Comparison of ENCODE assay signal across 24 cellular contexts in the genomic region with DNA sequence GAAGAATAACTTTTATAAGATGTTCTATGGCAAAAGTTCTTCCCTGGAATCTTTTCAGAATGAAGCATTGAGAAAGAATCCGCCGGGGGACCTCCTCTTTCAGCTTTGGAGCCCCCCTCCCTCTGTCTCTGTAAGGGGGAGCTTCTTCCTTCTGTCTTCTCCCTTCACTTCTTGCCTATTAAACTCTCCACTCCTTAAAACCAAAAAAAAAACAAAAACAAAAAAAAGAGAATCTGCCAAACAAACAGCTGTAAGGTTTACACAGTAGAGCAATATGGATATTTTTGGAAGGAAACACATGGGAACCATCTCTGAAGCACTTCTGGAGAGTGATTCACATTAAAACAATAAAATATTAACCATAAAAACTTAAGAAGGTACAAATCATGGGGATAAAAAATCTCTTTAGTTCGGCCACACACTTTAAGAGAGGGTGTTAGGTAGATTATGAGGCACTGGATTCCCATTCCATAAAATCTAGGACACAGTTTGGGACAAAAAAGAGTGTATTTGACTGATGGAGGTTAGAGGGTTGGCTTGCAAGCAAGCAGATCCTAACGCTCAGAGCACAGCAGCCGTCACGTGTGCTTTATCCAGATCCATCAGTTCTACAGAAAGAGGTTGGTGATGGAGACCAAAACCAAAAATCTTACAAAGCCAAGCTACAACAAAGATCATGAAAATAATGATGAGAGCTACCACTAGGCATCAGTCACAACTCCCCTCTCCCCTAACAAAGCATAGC.
DNase-seq lines count a peak whose midpoint lies in the region; ATAC-seq and TF ChIP-seq lines count a peak whose summit lies in the region.
"Had no signal": no experiment of that assay in that cellular context is flagged by ENCODE, and none has a peak within 500 bp of the region (broad histone marks: within the 10 kb centered on the region; RNA-seq: fewer than 3 reads in every experiment).

No MANE protein-coding gene starts in this region.

- no peaks in the 10 kb centered on the region for H3K4me1 ChIP-seq in right cardiac atrium (ENCODE audit: control insufficient read depth, insufficient read depth, low read length)
- H3K4me1 ChIP-seq: Peyer's patch had no signal

- no peak for TF ChIP-seq CTCF in nephron (IDR thresholded peaks at IDR 0.05; ENCODE audit: unreplicated experiment in 3 of 3)

- no peak overlapping the region for H3K4me3 ChIP-seq in right cardiac atrium (ENCODE audit: low read length)
- H3K4me3 ChIP-seq: Peyer's patch, tibial nerve had no signal

- 62% methylated on average over 6 of the region's 6 CpGs for WGBS in right cardiac atrium

- intact Hi-C loops in Right ventricle myocardium inferior (cut with DNase I) = no loop called here
- intact Hi-C loops in right cardiac atrium (cut with DNase I) = no loop called here

- DNase-seq in Right ventricle myocardium inferior (ENCODE audit: missing footprints) (no peak), right cardiac atrium (no peak), fibroblast of peridontal ligament (ENCODE audit: extremely low read depth) (peak; percentile 21), Kasumi-1 (lab: John Stamatoyannopoulos, UW) (no peak), NCI-H526 treated with DMSO at 0.1 percent for 48 hours (lab: John Stamatoyannopoulos, UW) (no peak), Ammon's horn (ENCODE audit: low spot score) (no peak), NCI-H82 treated with DMSO at 0.1 percent for 48 hours (lab: John Stamatoyannopoulos, UW; ENCODE audit: unreplicated experiment) (no peak)
- DNase-seq: activated CD4-positive, alpha-beta T cell treated with anti-CD3 and anti-CD28 coated beads for 1 hour; activated CD8-positive, alpha-beta T cell treated with anti-CD3 and anti-CD28 coated beads, Interleukin-2, amount 10 ng/mL, durations not matched to agents 7 days and 5 days; amygdala; CD4-positive, alpha-beta T cell; DND-41; naive B cell; NCI-H1417 treated with DMSO at 0.1 percent for 48 hours; NCI-H2081; NCI-H226; NCI-H69; Peyer's patch had no signal

- peaks cover 46% of the 10 kb centered on the region for H3K4me1 Mint-ChIP-seq in nephron
- H3K4me1 Mint-ChIP-seq: activated naive CD4-positive, alpha-beta T cell treated with anti-CD3 and anti-CD28 coated beads, Interleukin-2, amount 50 U/mL, for 24 hours; activated T-helper 17 cell treated with anti-CD3 and anti-CD28 coated beads, Interleukin-2, amount 50 U/mL, for 72 hours; naive B cell had no signal

- peak overlapping the region in 2 of 3 experiments; percentile 17 to 19 for H3K4me3 Mint-ChIP-seq in nephron
- H3K4me3 Mint-ChIP-seq: activated CD8-positive, alpha-beta T cell treated with anti-CD3 and anti-CD28 coated beads, Interleukin-2, amount 10 ng/mL, durations not matched to agents 7 days and 5 days; activated naive CD4-positive, alpha-beta T cell treated with anti-CD3 and anti-CD28 coated beads, Interleukin-2, amount 50 U/mL, for 24 hours; activated T-helper 17 cell treated with anti-CD3 and anti-CD28 coated beads, Interleukin-2, amount 50 U/mL, for 72 hours; CD4-positive, alpha-beta T cell; naive B cell had no signal

- H3K9me3 ChIP-seq in right cardiac atrium (ENCODE audit: control insufficient read depth, low read length) = no peaks in the 10 kb centered on the region
- H3K9me3 ChIP-seq: Peyer's patch, tibial nerve had no signal

- peak overlapping the region; percentile 89 to 98 (median 94) for H3K27ac Mint-ChIP-seq in nephron
- H3K27ac Mint-ChIP-seq: activated CD8-positive, alpha-beta T cell treated with anti-CD3 and anti-CD28 coated beads, Interleukin-2, amount 10 ng/mL, durations not matched to agents 7 days and 5 days; activated naive CD4-positive, alpha-beta T cell treated with anti-CD3 and anti-CD28 coated beads, Interleukin-2, amount 50 U/mL, for 24 hours; activated T-helper 17 cell treated with anti-CD3 and anti-CD28 coated beads, Interleukin-2, amount 50 U/mL, for 72 hours; CD4-positive, alpha-beta T cell; naive B cell had no signal

- H3K9me3 Mint-ChIP-seq in nephron = no peaks in the 10 kb centered on the region
- H3K9me3 Mint-ChIP-seq: activated naive CD4-positive, alpha-beta T cell treated with anti-CD3 and anti-CD28 coated beads, Interleukin-2, amount 50 U/mL, for 24 hours; CD4-positive, alpha-beta T cell; naive B cell had no signal

- ATAC-seq in Right ventricle myocardium inferior (peak; percentile 57), right cardiac atrium (no peak)
- ATAC-seq: activated CD8-positive, alpha-beta T cell treated with anti-CD3 and anti-CD28 coated beads, Interleukin-2, amount 10 ng/mL, durations not matched to agents 7 days and 5 days; activated T-helper 17 cell treated with anti-CD3 and anti-CD28 coated beads, Interleukin-2, amount 50 U/mL, for 72 hours; HepG2 had no signal

- no peaks in the 10 kb centered on the region for H3K36me3 Mint-ChIP-seq in nephron (ENCODE audit: low read depth)
- H3K36me3 Mint-ChIP-seq: activated naive CD4-positive, alpha-beta T cell treated with anti-CD3 and anti-CD28 coated beads, Interleukin-2, amount 50 U/mL, for 24 hours; naive B cell had no signal

- H3K27me3 Mint-ChIP-seq in nephron (ENCODE audit: low read depth) = no peaks in the 10 kb centered on the region
- H3K27me3 Mint-ChIP-seq: activated naive CD4-positive, alpha-beta T cell treated with anti-CD3 and anti-CD28 coated beads, Interleukin-2, amount 50 U/mL, for 24 hours; CD4-positive, alpha-beta T cell had no signal

- H3K27ac ChIP-seq in right cardiac atrium (ENCODE audit: low read length) = no peak overlapping the region
- H3K27ac ChIP-seq: 22Rv1, Peyer's patch had no signal

- H3K27me3 ChIP-seq in right cardiac atrium (ENCODE audit: control insufficient read depth, insufficient read depth) = no peaks in the 10 kb centered on the region
- H3K27me3 ChIP-seq: Peyer's patch, tibial nerve had no signal
